ENCODE assay signal across 21 cellular contexts in the genomic region with DNA sequence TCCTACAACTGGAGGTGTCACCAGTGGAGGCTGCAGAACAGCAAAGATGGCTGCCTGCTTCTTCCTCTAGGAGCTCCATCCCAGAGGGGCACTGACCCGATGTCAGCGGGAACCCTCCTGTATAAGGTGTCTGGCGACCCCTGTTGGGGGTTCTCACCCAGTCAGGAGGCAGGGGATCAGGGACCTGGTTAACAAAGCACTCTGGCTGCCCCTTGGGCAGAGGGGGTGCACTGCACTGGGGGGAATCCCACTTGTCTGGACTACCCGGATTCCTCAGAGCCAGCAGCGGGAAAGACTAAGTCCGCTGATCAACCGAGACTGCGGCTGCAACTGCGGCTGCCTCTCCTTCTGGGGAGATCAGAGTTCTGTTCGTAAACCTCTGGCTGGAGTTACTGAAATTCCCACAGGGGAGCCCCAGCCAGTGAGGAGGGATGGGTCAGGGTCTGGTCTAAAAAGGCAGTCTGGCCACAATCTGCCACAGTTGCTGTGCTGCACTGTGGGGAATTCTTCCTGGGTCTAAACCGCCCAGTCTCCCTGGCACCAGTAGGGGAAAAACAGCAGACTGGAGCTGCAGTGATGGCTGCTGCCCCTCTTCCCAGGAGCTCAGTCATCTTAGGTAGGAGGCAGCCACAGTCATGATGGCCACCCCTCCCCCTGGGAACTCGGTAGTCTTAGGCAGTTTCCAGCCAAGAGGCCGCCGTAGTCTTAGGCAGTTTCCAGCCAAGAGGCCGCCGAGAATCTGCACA.
"Had no signal": no experiment of that assay in that cellular context is flagged by ENCODE, and none has a peak within 500 bp of the region (broad histone marks: within the 10 kb centered on the region; RNA-seq: fewer than 3 reads in every experiment).

No MANE protein-coding gene starts in this region.

- H3K27ac Mint-ChIP-seq: activated CD4-positive, alpha-beta T cell treated with anti-CD3 and anti-CD28 coated beads for 36 hours; activated naive CD4-positive, alpha-beta T cell treated with anti-CD3 and anti-CD28 coated beads, Interleukin-2, amount 50 U/mL, for 72 hours; activated T-helper 1 cell treated with anti-CD3 and anti-CD28 coated beads, Interleukin-12 subunit alpha, Interleukin-12 subunit beta, Interleukin-2, Interleukin-4 antibody, amounts not matched to agents 30 ng/mL and 10 ng/mL and 1 ng/mL, durations not matched to agents 14 hours and 24 hours and 36 hours; natural killer cell treated with Interleukin-12 subunit alpha and Interleukin-12 subunit beta and Interleukin-15 and Interleukin-18, amount 100 ng/mL, for 72 hours had no signal

- ATAC-seq: activated CD4-positive, alpha-beta T cell treated with anti-CD3 and anti-CD28 coated beads for 36 hours; activated naive CD4-positive, alpha-beta T cell treated with anti-CD3 and anti-CD28 coated beads, Interleukin-2, amount 50 U/mL, for 72 hours; esophagus mucosa; gastroesophageal sphincter; heart right ventricle; left cardiac atrium; natural killer cell treated with Interleukin-12 subunit alpha and Interleukin-12 subunit beta and Interleukin-15 and Interleukin-18, amount 100 ng/mL, for 72 hours; pancreas; upper lobe of right lung had no signal

- H3K9me3 ChIP-seq: neutrophil, pancreas, upper lobe of right lung had no signal

- H3K4me1 ChIP-seq: adrenal gland, breast epithelium, gastroesophageal sphincter, heart right ventricle, pancreas, upper lobe of right lung had no signal

- H3K27ac ChIP-seq: adrenal gland, breast epithelium, gastroesophageal sphincter, heart right ventricle, neutrophil, pancreas, upper lobe of right lung had no signal

- H3K4me3 Mint-ChIP-seq: activated CD4-positive, alpha-beta T cell treated with anti-CD3 and anti-CD28 coated beads for 36 hours; activated T-helper 1 cell treated with anti-CD3 and anti-CD28 coated beads, Interleukin-12 subunit alpha, Interleukin-12 subunit beta, Interleukin-2, Interleukin-4 antibody, amounts not matched to agents 30 ng/mL and 10 ng/mL and 1 ng/mL, durations not matched to agents 14 hours and 24 hours and 36 hours; natural killer cell treated with Interleukin-12 subunit alpha and Interleukin-12 subunit beta and Interleukin-15 and Interleukin-18, amount 100 ng/mL, for 72 hours had no signal

- FAIRE-seq: astrocyte, pancreas had no signal

- H3K27me3 ChIP-seq: adrenal gland, breast epithelium, gastroesophageal sphincter, heart right ventricle, neutrophil, pancreas, upper lobe of right lung had no signal

- H3K36me3 ChIP-seq: adrenal gland, breast epithelium, neutrophil, pancreas, upper lobe of right lung had no signal

- H3K4me3 ChIP-seq: adrenal gland, breast epithelium, gastroesophageal sphincter, heart right ventricle, pancreas, upper lobe of right lung had no signal

- H3K27me3 Mint-ChIP-seq: activated CD4-positive, alpha-beta T cell treated with anti-CD3 and anti-CD28 coated beads for 36 hours; natural killer cell treated with Interleukin-12 subunit alpha and Interleukin-12 subunit beta and Interleukin-15 and Interleukin-18, amount 100 ng/mL, for 72 hours had no signal

- DNase-seq: activated CD4-positive, alpha-beta T cell treated with anti-CD3 and anti-CD28 coated beads for 36 hours; activated CD4-positive, alpha-beta T cell treated with anti-CD3 and anti-CD28 coated beads, Interleukin-2, amount 50 U/mL, for 48 hours; activated gamma-delta T cell treated with Interleukin-2 at 50 U/mL for 16 hours; activated T-cell treated with anti-CD3 and anti-CD28 coated beads for 4 hours; adrenal gland; cerebellar nuclear complex; effector CD4-positive, alpha-beta T cell; heart right ventricle; left cardiac atrium; stimulated activated naive CD4-positive, alpha-beta T cell; T-helper 2 cell; upper lobe of right lung had no signal

- H3K4me1 Mint-ChIP-seq: activated CD4-positive, alpha-beta T cell treated with anti-CD3 and anti-CD28 coated beads for 36 hours had no signal
